In the genomic region with DNA sequence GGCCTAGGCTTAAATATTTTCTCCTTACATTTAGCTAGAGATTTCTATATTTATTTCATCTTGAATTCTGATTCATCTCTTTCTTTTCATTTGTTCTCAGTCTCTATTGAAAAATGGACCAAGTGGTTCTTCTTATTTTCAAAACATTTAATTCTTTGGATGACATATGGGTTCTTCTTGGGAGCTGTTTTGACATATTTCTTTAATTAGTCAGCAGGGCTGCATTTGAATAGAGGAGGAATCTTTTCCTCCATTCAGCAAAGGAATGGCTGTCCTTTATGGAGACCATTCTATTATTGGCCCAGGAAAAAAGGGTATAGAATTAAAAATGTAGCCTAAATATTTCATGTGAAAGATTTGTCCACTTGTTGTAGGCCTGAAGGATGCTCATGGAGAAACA, we compare ENCODE assay signal across 2 cellular contexts.
A peak's percentile ranks its signal among the peaks of the same experiment; 100 is the strongest.
TF ChIP-seq lines count a peak whose summit lies in the region.

No MANE protein-coding gene starts in this region.

TF ChIP-seq in SK-N-SH, 30 proteins besides CTCF, POLR2A, EP300 and RAD21 (continued from another document):
- TF ChIP-seq, protein P1, sequence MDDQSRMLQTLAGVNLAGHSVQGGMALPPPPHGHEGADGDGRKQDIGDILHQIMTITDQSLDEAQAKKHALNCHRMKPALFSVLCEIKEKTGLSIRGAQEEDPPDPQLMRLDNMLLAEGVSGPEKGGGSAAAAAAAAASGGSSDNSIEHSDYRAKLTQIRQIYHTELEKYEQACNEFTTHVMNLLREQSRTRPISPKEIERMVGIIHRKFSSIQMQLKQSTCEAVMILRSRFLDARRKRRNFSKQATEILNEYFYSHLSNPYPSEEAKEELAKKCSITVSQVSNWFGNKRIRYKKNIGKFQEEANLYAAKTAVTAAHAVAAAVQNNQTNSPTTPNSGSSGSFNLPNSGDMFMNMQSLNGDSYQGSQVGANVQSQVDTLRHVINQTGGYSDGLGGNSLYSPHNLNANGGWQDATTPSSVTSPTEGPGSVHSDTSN (IDR thresholded peaks at IDR 0.05): no peak
- TF ChIP-seq TAF1 (IDR thresholded peaks at IDR 0.05; ENCODE audit: borderline replicate concordance, low read depth, low read length) (no peak), FOXJ3 (CRISPR knock-in tag; IDR thresholded peaks at IDR 0.05) (no peak), CHD2 (IDR thresholded peaks at IDR 0.05; ENCODE audit: low read length, partially characterized antibody) (no peak), EZH2phosphoT487 (IDR thresholded peaks at IDR 0.05; ENCODE audit: borderline replicate concordance, low read depth) (no peak), TCF12 (IDR thresholded peaks at IDR 0.05) (peak; percentile 5; the same call in 1 of the 2 replicates), RCOR1 (IDR thresholded peaks at IDR 0.05; ENCODE audit: low read length) (no peak)
- TF ChIP-seq, protein P2, sequence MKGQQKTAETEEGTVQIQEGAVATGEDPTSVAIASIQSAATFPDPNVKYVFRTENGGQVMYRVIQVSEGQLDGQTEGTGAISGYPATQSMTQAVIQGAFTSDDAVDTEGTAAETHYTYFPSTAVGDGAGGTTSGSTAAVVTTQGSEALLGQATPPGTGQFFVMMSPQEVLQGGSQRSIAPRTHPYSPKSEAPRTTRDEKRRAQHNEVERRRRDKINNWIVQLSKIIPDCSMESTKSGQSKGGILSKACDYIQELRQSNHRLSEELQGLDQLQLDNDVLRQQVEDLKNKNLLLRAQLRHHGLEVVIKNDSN (IDR thresholded peaks at IDR 0.05; ENCODE audit: borderline replicate concordance, low read depth): no peak

TF ChIP-seq in SK-N-SH treated with all-trans-retinoic acid at 6 μM for 48 hours, 23 proteins besides CTCF, POLR2A, EP300 and RAD21 (continued from another document):
- TF ChIP-seq, protein P3, sequence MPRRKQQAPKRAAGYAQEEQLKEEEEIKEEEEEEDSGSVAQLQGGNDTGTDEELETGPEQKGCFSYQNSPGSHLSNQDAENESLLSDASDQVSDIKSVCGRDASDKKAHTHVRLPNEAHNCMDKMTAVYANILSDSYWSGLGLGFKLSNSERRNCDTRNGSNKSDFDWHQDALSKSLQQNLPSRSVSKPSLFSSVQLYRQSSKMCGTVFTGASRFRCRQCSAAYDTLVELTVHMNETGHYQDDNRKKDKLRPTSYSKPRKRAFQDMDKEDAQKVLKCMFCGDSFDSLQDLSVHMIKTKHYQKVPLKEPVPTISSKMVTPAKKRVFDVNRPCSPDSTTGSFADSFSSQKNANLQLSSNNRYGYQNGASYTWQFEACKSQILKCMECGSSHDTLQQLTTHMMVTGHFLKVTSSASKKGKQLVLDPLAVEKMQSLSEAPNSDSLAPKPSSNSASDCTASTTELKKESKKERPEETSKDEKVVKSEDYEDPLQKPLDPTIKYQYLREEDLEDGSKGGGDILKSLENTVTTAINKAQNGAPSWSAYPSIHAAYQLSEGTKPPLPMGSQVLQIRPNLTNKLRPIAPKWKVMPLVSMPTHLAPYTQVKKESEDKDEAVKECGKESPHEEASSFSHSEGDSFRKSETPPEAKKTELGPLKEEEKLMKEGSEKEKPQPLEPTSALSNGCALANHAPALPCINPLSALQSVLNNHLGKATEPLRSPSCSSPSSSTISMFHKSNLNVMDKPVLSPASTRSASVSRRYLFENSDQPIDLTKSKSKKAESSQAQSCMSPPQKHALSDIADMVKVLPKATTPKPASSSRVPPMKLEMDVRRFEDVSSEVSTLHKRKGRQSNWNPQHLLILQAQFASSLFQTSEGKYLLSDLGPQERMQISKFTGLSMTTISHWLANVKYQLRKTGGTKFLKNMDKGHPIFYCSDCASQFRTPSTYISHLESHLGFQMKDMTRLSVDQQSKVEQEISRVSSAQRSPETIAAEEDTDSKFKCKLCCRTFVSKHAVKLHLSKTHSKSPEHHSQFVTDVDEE (CRISPR knock-in tag; IDR thresholded peaks at IDR 0.05): no peak
- TF ChIP-seq, protein P4, sequence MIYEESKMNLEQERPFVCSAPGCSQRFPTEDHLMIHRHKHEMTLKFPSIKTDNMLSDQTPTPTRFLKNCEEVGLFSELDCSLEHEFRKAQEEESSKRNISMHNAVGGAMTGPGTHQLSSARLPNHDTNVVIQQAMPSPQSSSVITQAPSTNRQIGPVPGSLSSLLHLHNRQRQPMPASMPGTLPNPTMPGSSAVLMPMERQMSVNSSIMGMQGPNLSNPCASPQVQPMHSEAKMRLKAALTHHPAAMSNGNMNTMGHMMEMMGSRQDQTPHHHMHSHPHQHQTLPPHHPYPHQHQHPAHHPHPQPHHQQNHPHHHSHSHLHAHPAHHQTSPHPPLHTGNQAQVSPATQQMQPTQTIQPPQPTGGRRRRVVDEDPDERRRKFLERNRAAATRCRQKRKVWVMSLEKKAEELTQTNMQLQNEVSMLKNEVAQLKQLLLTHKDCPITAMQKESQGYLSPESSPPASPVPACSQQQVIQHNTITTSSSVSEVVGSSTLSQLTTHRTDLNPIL (CRISPR knock-in tag; IDR thresholded peaks at IDR 0.05; ENCODE audit: low read depth): no peak
- TF ChIP-seq TOX (CRISPR knock-in tag; IDR thresholded peaks at IDR 0.05; ENCODE audit: borderline replicate concordance) (no peak), ZNF8 (CRISPR knock-in tag; IDR thresholded peaks at IDR 0.05) (no peak), ARNTL (CRISPR knock-in tag; IDR thresholded peaks at IDR 0.05; ENCODE audit: borderline replicate concordance, low read depth) (no peak), SNAI2 (CRISPR knock-in tag; IDR thresholded peaks at IDR 0.05) (no peak), TCF4 (CRISPR knock-in tag; IDR thresholded peaks at IDR 0.05; ENCODE audit: borderline replicate concordance) (no peak), RARB (CRISPR knock-in tag; IDR thresholded peaks at IDR 0.05) (no peak), OSR1 (CRISPR knock-in tag; IDR thresholded peaks at IDR 0.05) (no peak), ESRRG (CRISPR knock-in tag; IDR thresholded peaks at IDR 0.05) (no peak), GLIS3 (CRISPR knock-in tag; IDR thresholded peaks at IDR 0.05) (no peak), ISL1 (CRISPR knock-in tag; IDR thresholded peaks at IDR 0.05) (no peak), ZFP30 (CRISPR knock-in tag; IDR thresholded peaks at IDR 0.05) (no peak), CSDC2 (CRISPR knock-in tag; IDR thresholded peaks at IDR 0.05) (no peak)
- TF ChIP-seq, protein P5, sequence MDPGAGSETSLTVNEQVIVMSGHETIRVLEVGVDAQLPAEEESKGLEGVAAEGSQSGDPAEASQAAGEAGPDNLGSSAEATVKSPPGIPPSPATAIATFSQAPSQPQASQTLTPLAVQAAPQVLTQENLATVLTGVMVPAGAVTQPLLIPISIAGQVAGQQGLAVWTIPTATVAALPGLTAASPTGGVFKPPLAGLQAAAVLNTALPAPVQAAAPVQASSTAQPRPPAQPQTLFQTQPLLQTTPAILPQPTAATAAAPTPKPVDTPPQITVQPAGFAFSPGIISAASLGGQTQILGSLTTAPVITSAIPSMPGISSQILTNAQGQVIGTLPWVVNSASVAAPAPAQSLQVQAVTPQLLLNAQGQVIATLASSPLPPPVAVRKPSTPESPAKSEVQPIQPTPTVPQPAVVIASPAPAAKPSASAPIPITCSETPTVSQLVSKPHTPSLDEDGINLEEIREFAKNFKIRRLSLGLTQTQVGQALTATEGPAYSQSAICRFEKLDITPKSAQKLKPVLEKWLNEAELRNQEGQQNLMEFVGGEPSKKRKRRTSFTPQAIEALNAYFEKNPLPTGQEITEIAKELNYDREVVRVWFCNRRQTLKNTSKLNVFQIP (CRISPR knock-in tag; IDR thresholded peaks at IDR 0.05; ENCODE audit: borderline replicate concordance, low read depth): no peak
- TF ChIP-seq, protein P6, sequence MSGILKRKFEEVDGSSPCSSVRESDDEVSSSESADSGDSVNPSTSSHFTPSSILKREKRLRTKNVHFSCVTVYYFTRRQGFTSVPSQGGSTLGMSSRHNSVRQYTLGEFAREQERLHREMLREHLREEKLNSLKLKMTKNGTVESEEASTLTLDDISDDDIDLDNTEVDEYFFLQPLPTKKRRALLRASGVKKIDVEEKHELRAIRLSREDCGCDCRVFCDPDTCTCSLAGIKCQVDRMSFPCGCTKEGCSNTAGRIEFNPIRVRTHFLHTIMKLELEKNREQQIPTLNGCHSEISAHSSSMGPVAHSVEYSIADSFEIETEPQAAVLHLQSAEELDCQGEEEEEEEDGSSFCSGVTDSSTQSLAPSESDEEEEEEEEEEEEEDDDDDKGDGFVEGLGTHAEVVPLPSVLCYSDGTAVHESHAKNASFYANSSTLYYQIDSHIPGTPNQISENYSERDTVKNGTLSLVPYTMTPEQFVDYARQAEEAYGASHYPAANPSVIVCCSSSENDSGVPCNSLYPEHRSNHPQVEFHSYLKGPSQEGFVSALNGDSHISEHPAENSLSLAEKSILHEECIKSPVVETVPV (CRISPR knock-in tag; IDR thresholded peaks at IDR 0.05): no peak
